ENCODE assay signal across 21 cellular contexts in genomic region chr2:45898819-45899218, GRCh38.
DNase-seq lines count a peak whose midpoint lies in the region; ATAC-seq, FAIRE-seq and TF ChIP-seq lines count a peak whose summit lies in the region.
"Had no signal": no experiment of that assay in that cellular context is flagged by ENCODE, and none has a peak within 500 bp of the region (broad histone marks: within the 10 kb centered on the region; RNA-seq: fewer than 3 reads in every experiment).

No MANE protein-coding gene starts in this region.

- TF ChIP-seq EP300 in SK-N-SH (IDR thresholded peaks at IDR 0.05; ENCODE audit: borderline replicate concordance in 1 of 2, low read depth in 1 of 2, low read length in 1 of 2) (no peak), K562 (IDR thresholded peaks at IDR 0.05; ENCODE audit: low read length) (no peak), suprapubic skin (IDR thresholded peaks at IDR 0.05) (no peak)

- POLR2A ChIA-PET in SK-N-SH (lab: Yijun Ruan, JAX), result no interaction called here
- POLR2A ChIA-PET in K562 (lab: Yijun Ruan, JAX), result interaction anchor here (0.6 to 0.8 kb wide), 2 partner anchors 17 to 95 kb away, joined by 3 to 4 read pairs; no protein-coding TSS in a partner anchor

- DNase-seq in SK-N-SH (no peak), K562 (ENCODE audit: extremely low read depth in 1 of 4, low spot score in 3 of 4) (peak in 1 of 4 experiments; percentile 21), left ventricle myocardium inferior (peak; percentile 37), suprapubic skin (ENCODE audit: low spot score in 2 of 2) (no peak), ureter (ENCODE audit: low spot score) (no peak), NCI-H1417 treated with DMSO at 0.1 percent for 48 hours (lab: John Stamatoyannopoulos, UW) (no peak)
- DNase-seq: CD4-positive, alpha-beta T cell; DMS79 treated with DMSO at 0.1 percent for 48 hours; left lung; MM.1S; NCI-H187 treated with DMSO at 0.1 percent for 48 hours; NCI-H510A treated with DMSO at 0.1 percent for 48 hours; PC-3; stimulated activated CD8-positive, alpha-beta memory T cell treated with anti-CD3 and anti-CD28 coated beads, Interleukin-4, amount 100 ng/mL, for 48 hours; T1000; testis had no signal

- no peak for TF ChIP-seq RAD21 in SK-N-SH (IDR thresholded peaks at IDR 0.05; ENCODE audit: low read length)
- TF ChIP-seq RAD21 in K562 (CRISPR knock-in tag; conservative IDR thresholded peaks at IDR 0.05 in 1 of 2, IDR thresholded peaks at IDR 0.05 in 1 of 2), result no peak

- BruUV-seq in K562 (replicated peaks; lab: Mats Ljungman, UMichigan), result no TSS peak

- CTCF ChIA-PET in SK-N-SH (lab: Yijun Ruan, JAX) (interaction anchor here (1.2 to 2.5 kb wide), 6 partner anchors 9 to 120 kb away, joined by 3 to 11 read pairs (median 4); no protein-coding TSS in a partner anchor), K562 (lab: Yijun Ruan, JAX; ENCODE audit: low intra/inter-chr PET ratio) (no interaction called here)

- ATAC-seq in SK-N-SH treated with all-trans-retinoic acid at 6 μM for 48 hours (no peak), K562 (no peak), GM18505 (IDR thresholded peaks at IDR 0.05; ENCODE audit: unreplicated experiment) (no peak)
- ATAC-seq: left lung, PC-3 had no signal

- no peaks in the 10 kb centered on the region for H3K79me2 ChIP-seq in SK-N-SH (ENCODE audit: insufficient read depth)
- H3K79me2 ChIP-seq in K562 (ENCODE audit: control insufficient read depth, insufficient read depth, low read length), result no peaks in the 10 kb centered on the region

- no peaks in the 10 kb centered on the region for H3K9me2 ChIP-seq in SK-N-SH

- H3K4me1 ChIP-seq in SK-N-SH (ENCODE audit: control insufficient read depth in 1 of 2, insufficient read depth in 2 of 2, low read depth in 1 of 2, low read length in 1 of 2) (peaks cover 3 to 12% of the 10 kb centered on the region in 2 experiments; a peak in 2 of 4 replicates), K562 (replicated peaks in 1 of 2; ENCODE audit: control insufficient read depth in 2 of 2, insufficient read depth in 2 of 2, low read length in 2 of 2) (no peaks in the 10 kb centered on the region), left ventricle myocardium inferior (peaks cover 26% of the 10 kb centered on the region), suprapubic skin (peaks cover 34% of the 10 kb centered on the region)
- H3K4me1 ChIP-seq: HAP-1 had no signal

- no peak for TF ChIP-seq CTCF in SK-N-SH (IDR thresholded peaks at IDR 0.05)
- no peak for TF ChIP-seq CTCF in K562 (IDR thresholded peaks at IDR 0.05 in 2 of 3, conservative IDR thresholded peaks at IDR 0.05 in 1 of 3; ENCODE audit: insufficient read depth in 2 of 3, low read depth in 1 of 3, low read length in 3 of 3)
- no peak for TF ChIP-seq CTCF in left ventricle myocardium inferior (IDR thresholded peaks at IDR 0.05; ENCODE audit: borderline replicate concordance)
- TF ChIP-seq CTCF in suprapubic skin (IDR thresholded peaks at IDR 0.05), result no peak

- intact Hi-C loops in K562 (cut with micrococcal nuclease) (no loop called here), left ventricle myocardium inferior (cut with micrococcal nuclease) (no loop called here)

- H2AFZ ChIP-seq in SK-N-SH (ENCODE audit: low read depth) (no peak overlapping the region), K562 (ENCODE audit: low read depth, low read length) (no peak overlapping the region)

- H3K9me1 ChIP-seq in K562 (ENCODE audit: control insufficient read depth, insufficient read depth, low read length), result no peaks in the 10 kb centered on the region

- no peaks in the 10 kb centered on the region for H3K27me3 ChIP-seq in SK-N-SH (ENCODE audit: insufficient read depth)
- peaks cover 18 to 46% of the 10 kb centered on the region in 2 experiments for H3K27me3 ChIP-seq in K562 (ENCODE audit: control insufficient read depth in 2 of 2, insufficient read depth in 2 of 2, low read length in 2 of 2)
- H3K27me3 ChIP-seq in left ventricle myocardium inferior (ENCODE audit: low read depth), result no peaks in the 10 kb centered on the region
- H3K27me3 ChIP-seq in suprapubic skin, result no peaks in the 10 kb centered on the region
- H3K27me3 ChIP-seq: left lung, testis had no signal

- H3K27ac ChIP-seq in SK-N-SH (ENCODE audit: low read depth in 2 of 2, low read length in 1 of 2), result no peak overlapping the region
- no peak overlapping the region for H3K27ac ChIP-seq in K562 (ENCODE audit: extremely low read depth, low read depth, low read length)
- H3K27ac ChIP-seq in left ventricle myocardium inferior (replicated peaks), result peak overlapping the region; percentile 55
- H3K27ac ChIP-seq in suprapubic skin, result peak overlapping the region; percentile 44
- H3K27ac ChIP-seq: SK-N-MC, testis had no signal

- H4K20me1 ChIP-seq in SK-N-SH (ENCODE audit: insufficient read depth), result no peaks in the 10 kb centered on the region
- no peaks in the 10 kb centered on the region; the same call in 1 of the 2 replicates for H4K20me1 ChIP-seq in K562 (replicated peaks; ENCODE audit: control insufficient read depth, insufficient read depth, low read length)

- H3K36me3 ChIP-seq in SK-N-SH (replicated peaks in 1 of 2; ENCODE audit: control insufficient read depth in 1 of 2, insufficient read depth in 2 of 2, low read length in 1 of 2) (no peaks in the 10 kb centered on the region), K562 (ENCODE audit: control insufficient read depth, insufficient read depth, low read length) (no peaks in the 10 kb centered on the region), left ventricle myocardium inferior (no peaks in the 10 kb centered on the region), suprapubic skin (no peaks in the 10 kb centered on the region)
- H3K36me3 ChIP-seq: HAP-1, left lung had no signal

- H3K4me3 ChIP-seq in SK-N-SH (ENCODE audit: low read depth in 2 of 2, low read length in 1 of 2), result no peak overlapping the region
- no peak overlapping the region for H3K4me3 ChIP-seq in K562
- H3K4me3 ChIP-seq in left ventricle myocardium inferior, result no peak overlapping the region
- H3K4me3 ChIP-seq in suprapubic skin, result no peak overlapping the region
- H3K4me3 ChIP-seq: HAP-1, left lung, SK-N-MC, testis had no signal

- no peak for FAIRE-seq in K562 (lab: Jason Lieb, UNC)
- FAIRE-seq: bronchial epithelial cell had no signal

- 92% methylated on average over 3 of the region's 3 CpGs for WGBS in SK-N-SH (ENCODE audit: low lambda C conversion rate)
- 3% methylated on average over 3 of the region's 3 CpGs for WGBS in K562 (ENCODE audit: insufficient coverage, low coverage, missing lambda C conversion rate)
- WGBS in suprapubic skin, result 71% methylated on average over 3 of the region's 3 CpGs

- H3F3A ChIP-seq in SK-N-SH (replicated peaks; ENCODE audit: insufficient read depth), result no peaks in the 10 kb centered on the region

- H3K9me3 ChIP-seq in SK-N-SH (no peaks in the 10 kb centered on the region), K562 (replicated peaks; ENCODE audit: control insufficient read depth, insufficient read depth, low read depth, low read length) (no peaks in the 10 kb centered on the region), left ventricle myocardium inferior (replicated peaks) (no peaks in the 10 kb centered on the region), suprapubic skin (no peaks in the 10 kb centered on the region)
- H3K9me3 ChIP-seq: HAP-1, left lung, testis had no signal

- in situ Hi-C loops in K562 (cut with MboI), result no loop called here

- H3K9ac ChIP-seq in SK-N-SH (no peak overlapping the region), K562 (ENCODE audit: insufficient read depth in 1 of 2, low read depth in 2 of 2, low read length in 2 of 2) (no peak overlapping the region)

- no peak overlapping the region for H3K4me2 ChIP-seq in SK-N-SH
- H3K4me2 ChIP-seq in K562 (ENCODE audit: insufficient read depth, low read length), result no peak overlapping the region

- no peak for TF ChIP-seq POLR2A in K562 (conservative IDR thresholded peaks at IDR 0.05)
- TF ChIP-seq POLR2A in suprapubic skin (IDR thresholded peaks at IDR 0.05), result no peak
- no peak for TF ChIP-seq POLR2A in GM18505 (IDR thresholded peaks at IDR 0.05; ENCODE audit: borderline replicate concordance, extremely low read depth, insufficient read depth, insufficient read length)

TF ChIP-seq in SK-N-SH, 30 proteins besides CTCF, POLR2A, EP300 and RAD21:
- peak; percentile 22; the same call in 1 of the 2 replicates for TF ChIP-seq NFIC (IDR thresholded peaks at IDR 0.05; ENCODE audit: borderline replicate concordance)
- TF ChIP-seq MEF2A (IDR thresholded peaks at IDR 0.05; ENCODE audit: borderline replicate concordance, low read depth), result no peak
- TF ChIP-seq ELF1 (IDR thresholded peaks at IDR 0.05), result no peak

TF ChIP-seq in K562, 482 proteins besides CTCF, POLR2A, EP300 and RAD21:
- TF ChIP-seq ZNF165 (CRISPR knock-in tag; IDR thresholded peaks at IDR 0.05; ENCODE audit: borderline replicate concordance) (no peak), ESRRB (CRISPR knock-in tag; IDR thresholded peaks at IDR 0.05; ENCODE audit: borderline replicate concordance) (no peak), NFIC (IDR thresholded peaks at IDR 0.05) (peak; percentile 95), ZNF584 (CRISPR knock-in tag; IDR thresholded peaks at IDR 0.05; ENCODE audit: low read depth) (no peak), NR2F6 (CRISPR knock-in tag; IDR thresholded peaks at IDR 0.05) (no peak), NFYB (IDR thresholded peaks at IDR 0.05; ENCODE audit: extremely low read depth, insufficient read length) (no peak), ETV6 (IDR thresholded peaks at IDR 0.05; ENCODE audit: borderline replicate concordance in 1 of 2, low read depth in 2 of 2, low read length in 1 of 2) (no peak), ETV6 (CRISPR knock-in tag; IDR thresholded peaks at IDR 0.05; ENCODE audit: borderline replicate concordance) (no peak), MEF2A (IDR thresholded peaks at IDR 0.05; ENCODE audit: control insufficient read depth, low read depth, low read length) (no peak), NCOA4 (IDR thresholded peaks at IDR 0.05; ENCODE audit: partially characterized antibody) (no peak), NFIX (CRISPR knock-in tag; IDR thresholded peaks at IDR 0.05; ENCODE audit: low read depth) (peak; percentile 75)
- TF ChIP-seq, protein P1, sequence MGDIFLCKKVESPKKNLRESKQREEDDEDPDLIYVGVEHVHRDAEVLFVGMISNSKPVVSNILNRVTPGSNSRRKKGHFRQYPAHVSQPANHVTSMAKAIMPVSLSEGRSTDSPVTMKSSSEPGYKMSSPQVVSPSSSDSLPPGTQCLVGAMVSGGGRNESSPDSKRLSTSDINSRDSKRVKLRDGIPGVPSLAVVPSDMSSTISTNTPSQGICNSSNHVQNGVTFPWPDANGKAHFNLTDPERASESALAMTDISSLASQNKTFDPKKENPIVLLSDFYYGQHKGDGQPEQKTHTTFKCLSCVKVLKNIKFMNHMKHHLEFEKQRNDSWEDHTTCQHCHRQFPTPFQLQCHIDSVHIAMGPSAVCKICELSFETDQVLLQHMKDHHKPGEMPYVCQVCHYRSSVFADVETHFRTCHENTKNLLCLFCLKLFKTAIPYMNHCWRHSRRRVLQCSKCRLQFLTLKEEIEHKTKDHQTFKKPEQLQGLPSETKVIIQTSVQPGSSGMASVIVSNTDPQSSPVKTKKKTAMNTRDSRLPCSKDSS (IDR thresholded peaks at IDR 0.05; ENCODE audit: low read depth, partially characterized antibody), result no peak
TF ChIP-seq in K562: peak in this region for 2.

Comparison
In these comparisons a context has a peak if more than half of its experiments do, and no peak if none do; other contexts are left out.
1. H3K27ac ChIP-seq: peak in left ventricle myocardium inferior (single experiment) and suprapubic skin (single experiment); none in SK-N-SH (0 of 2) and K562 (single experiment).
2. Of the 27 proteins assayed by ChIP-seq in both K562 and SK-N-SH: peak only in K562: none; only in SK-N-SH: none; in both: NFIC; in neither: 26.